12 cellular contexts compared by ENCODE assay signal in genomic region chr11:9529333-9529648, GRCh38. TPM values are rescaled to one million over a fixed set of nuclear protein-coding genes. Genes with fewer than 3 reads are reported as not detected.
DNase-seq lines count a peak whose midpoint lies in the region; ATAC-seq and TF ChIP-seq lines count a peak whose summit lies in the region.
"Had no signal": no experiment of that assay in that cellular context is flagged by ENCODE, and none has a peak within 500 bp of the region (broad histone marks: within the 10 kb centered on the region; RNA-seq: fewer than 3 reads in every experiment).

No MANE protein-coding gene starts in this region.

- no peak for TF ChIP-seq POLR2A in tibial nerve (IDR thresholded peaks at IDR 0.05)

- H3K9ac ChIP-seq in adipocyte (ENCODE audit: low read length), result peak overlapping the region; percentile 23

- TF ChIP-seq CTCF in tibial nerve (IDR thresholded peaks at IDR 0.05), result no peak

- no peak overlapping the region for H3K4me3 ChIP-seq in adipocyte (ENCODE audit: low read length)
- H3K4me3 ChIP-seq in skin epidermis, result no peak overlapping the region
- H3K4me3 ChIP-seq in tibial nerve, result no peak overlapping the region
- H3K4me3 ChIP-seq: Peyer's patch had no signal

- H3K27ac ChIP-seq in skin epidermis (peak overlapping the region in 15 of 21 experiments; percentile 4 to 74 (median 27)), tibial nerve (peak overlapping the region in 2 of 4 donors; percentile 33 to 45)

- no peak for ATAC-seq in HG02571 (IDR thresholded peaks at IDR 0.05; ENCODE audit: unreplicated experiment)
- ATAC-seq: activated CD8-positive, alpha-beta T cell treated with anti-CD3 and anti-CD28 coated beads, Interleukin-2, amount 10 ng/mL, durations not matched to agents 7 days and 5 days had no signal

- peak; percentile 68 for DNase-seq in HEK293T (ENCODE audit: extremely low spot score)
- DNase-seq in adipocyte (ENCODE audit: low read depth), result no peak
- DNase-seq in iPS-NIHi11 (ENCODE audit: low spot score), result peak; percentile 53
- no peak for DNase-seq in tibial nerve (ENCODE audit: low spot score in 2 of 2)
- DNase-seq in COLO668 (lab: John Stamatoyannopoulos, UW; ENCODE audit: unreplicated experiment), result no peak
- no peak for DNase-seq in stimulated activated CD4-positive, alpha-beta T cell treated with anti-CD3 and anti-CD28 coated beads, Interleukin-2, amount 100 ng/mL, for 48 hours
- DNase-seq: activated CD8-positive, alpha-beta T cell treated with anti-CD3 and anti-CD28 coated beads, Interleukin-2, amount 10 ng/mL, durations not matched to agents 7 days and 5 days; DND-41; nucleus accumbens had no signal

- POLR2A ChIA-PET in HEK293T (lab: Yijun Ruan, JAX), result interaction anchor here (0.8 to 4.0 kb wide), 5 partner anchors 37 to 265 kb away, joined by 3 to 19 read pairs (median 4); partner anchors contain the start of genes WEE1 and ZNF143

- H3K27me3 ChIP-seq in adipocyte (replicated peaks; ENCODE audit: control insufficient read depth, insufficient read depth, low read length), result no peaks in the 10 kb centered on the region
- H3K27me3 ChIP-seq in tibial nerve, result no peaks in the 10 kb centered on the region
- H3K27me3 ChIP-seq: Peyer's patch had no signal

- 54 to 65% methylated on average over 3 of the region's 3 CpGs for WGBS in tibial nerve, 2 donors

- no peak for TF ChIP-seq EP300 in tibial nerve (IDR thresholded peaks at IDR 0.05)

- H3K36me3 ChIP-seq in adipocyte (ENCODE audit: control insufficient read depth, insufficient read depth, low read length, severe bottlenecking) (peaks cover 9% of the 10 kb centered on the region), tibial nerve (peaks cover 0 to 10% (median 0%) of the 10 kb centered on the region in 3 donors)

- CTCF ChIA-PET in HEK293T (lab: Yijun Ruan, JAX), result interaction anchor here (0.5 kb wide), 1 partner anchor 18 kb away, joined by 3 read pairs; no protein-coding TSS in a partner anchor

- H3K4me1 ChIP-seq in adipocyte (ENCODE audit: control insufficient read depth, insufficient read depth, low read length) (peaks cover 32% of the 10 kb centered on the region), tibial nerve (peaks cover 0 to 38% (median 14%) of the 10 kb centered on the region in 4 donors)

- H3K9me3 ChIP-seq in adipocyte (ENCODE audit: control insufficient read depth, low read length) (no peaks in the 10 kb centered on the region), tibial nerve (no peaks in the 10 kb centered on the region)
- H3K9me3 ChIP-seq: Peyer's patch had no signal

TF ChIP-seq in HEK293T, 16 proteins besides CTCF, POLR2A, EP300 and RAD21:
- no peak for TF ChIP-seq LEF1 (IDR thresholded peaks at IDR 0.05; ENCODE audit: borderline replicate concordance)
- TF ChIP-seq FOXM1 (IDR thresholded peaks at IDR 0.05; ENCODE audit: borderline replicate concordance), result no peak
- no peak for TF ChIP-seq L3MBTL2 (conservative IDR thresholded peaks at IDR 0.05)
- TF ChIP-seq ARNT (IDR thresholded peaks at IDR 0.05), result no peak
- TF ChIP-seq FOXK2 (IDR thresholded peaks at IDR 0.05), result no peak
- TF ChIP-seq NFRKB (IDR thresholded peaks at IDR 0.05), result no peak
- no peak for TF ChIP-seq ZNF384 (IDR thresholded peaks at IDR 0.05)

RNA-seq across cellular contexts. Expression of gene WEE1, which starts 44.2 kb away (rescaled TPM):
- 10 to 100 TPM; 19.2 to 32.4 (median 22.2) TPM for total RNA-seq in tibial nerve

Comparison
In these comparisons a context has a peak if more than half of its experiments do, and no peak if none do; other contexts are left out.
1. DNase-seq: peak in HEK293T (single experiment) and iPS-NIHi11 (single experiment); none in adipocyte (single experiment), tibial nerve (0 of 2), COLO668 (single experiment) and stimulated activated CD4-positive, alpha-beta T cell treated with anti-CD3 and anti-CD28 coated beads, Interleukin-2, amount 100 ng/mL, for 48 hours (0 of 2).